ENCODE assay signal across 13 cellular contexts in the genomic region with DNA sequence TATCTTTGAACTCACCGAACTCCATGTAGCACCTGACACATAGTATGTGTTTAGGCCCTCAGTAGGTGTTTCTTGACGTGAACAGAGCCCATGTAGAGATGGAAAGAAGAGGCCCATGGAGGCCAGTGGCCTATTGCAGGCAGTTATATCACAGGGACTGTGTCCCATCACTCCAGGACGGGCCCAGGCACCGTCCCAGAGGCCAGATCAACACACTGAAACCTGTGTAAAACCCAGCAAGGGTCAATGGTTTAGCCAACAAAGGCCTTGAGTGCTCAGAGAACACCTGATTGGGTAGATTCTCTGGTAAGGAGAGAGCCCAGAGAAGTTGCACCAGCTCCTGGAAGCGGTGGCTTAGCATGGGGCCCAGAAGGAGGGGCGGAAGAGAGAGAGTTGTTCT.
"Had no signal": no experiment of that assay in that cellular context is flagged by ENCODE, and none has a peak within 500 bp of the region (broad histone marks: within the 10 kb centered on the region; RNA-seq: fewer than 3 reads in every experiment).

No MANE protein-coding gene starts in this region.

- ATAC-seq: foreskin keratinocyte; mucosa of descending colon; naive thymus-derived CD8-positive, alpha-beta T cell had no signal

- H3K9me3 ChIP-seq: mucosa of descending colon, ovary, right atrium auricular region had no signal

- H3K4me3 Mint-ChIP-seq: dendritic cell treated with granulocyte-macrophage colony-stimulating factor and Interleukin-4, amounts not matched to agents 40 ng/mL and 50 ng/mL, for 4 days; naive thymus-derived CD8-positive, alpha-beta T cell; neural crest cell had no signal

- H3K4me1 Mint-ChIP-seq: naive thymus-derived CD8-positive, alpha-beta T cell had no signal

- H3K4me3 ChIP-seq: mucosa of descending colon, ovary, right atrium auricular region had no signal

- H3K27ac ChIP-seq: foreskin keratinocyte, ovary, right atrium auricular region had no signal

- H3K36me3 Mint-ChIP-seq: naive thymus-derived CD8-positive, alpha-beta T cell had no signal

- H3K36me3 ChIP-seq: ovary, right atrium auricular region had no signal

- H3K27ac Mint-ChIP-seq: dendritic cell treated with granulocyte-macrophage colony-stimulating factor and Interleukin-4, amounts not matched to agents 40 ng/mL and 50 ng/mL, for 4 days had no signal

- H3K4me1 ChIP-seq: foreskin keratinocyte, right atrium auricular region had no signal

- DNase-seq: erythroblast; foreskin keratinocyte; mammary epithelial cell; mucosa of descending colon; naive thymus-derived CD8-positive, alpha-beta T cell; small intestine; stimulated activated CD4-positive, alpha-beta T cell treated with anti-CD3 and anti-CD28 coated beads, Interleukin-2, amount 100 ng/mL, for 48 hours; stimulated activated naive CD4-positive, alpha-beta T cell treated with Interleukin-2 at 50 U/mL for 16 hours; trophoblast cell had no signal

- H3K9me3 Mint-ChIP-seq: dendritic cell treated with granulocyte-macrophage colony-stimulating factor and Interleukin-4, amounts not matched to agents 40 ng/mL and 50 ng/mL, for 4 days; naive thymus-derived CD8-positive, alpha-beta T cell; neural crest cell had no signal

- H3K27me3 ChIP-seq: ovary, right atrium auricular region had no signal
